13 cellular contexts compared by ENCODE assay signal in genomic region chr19:13961826-13962737, GRCh38. TPM values are rescaled to one million over a fixed set of nuclear protein-coding genes. Genes with fewer than 3 reads are reported as not detected.
A peak's percentile ranks its signal among the peaks of the same experiment; 100 is the strongest.
DNase-seq lines count a peak whose midpoint lies in the region; ATAC-seq and TF ChIP-seq lines count a peak whose summit lies in the region.
"Had no signal": no experiment of that assay in that cellular context is flagged by ENCODE, and none has a peak within 500 bp of the region (broad histone marks: within the 10 kb centered on the region; RNA-seq: fewer than 3 reads in every experiment).

No MANE protein-coding gene starts in this region.

- TF ChIP-seq POLR2A in suprapubic skin (IDR thresholded peaks at IDR 0.05), result no peak

- no peaks in the 10 kb centered on the region for H3K27me3 ChIP-seq in H7 (ENCODE audit: control insufficient read depth, insufficient read depth, low read length)
- H3K27me3 ChIP-seq in suprapubic skin, result no peaks in the 10 kb centered on the region
- H3K27me3 ChIP-seq: body of pancreas had no signal

- H3K36me3 ChIP-seq in H7 (replicated peaks; ENCODE audit: control insufficient read depth, insufficient read depth, low read length) (peaks cover 11% of the 10 kb centered on the region), suprapubic skin (peaks cover 81% of the 10 kb centered on the region)

- no peak for TF ChIP-seq EP300 in suprapubic skin (IDR thresholded peaks at IDR 0.05)

- 72% methylated on average over 38 of the region's 61 CpGs for WGBS in suprapubic skin

- no peaks in the 10 kb centered on the region for H3K9me3 ChIP-seq in iPS-18c (ENCODE audit: control insufficient read depth, insufficient read depth, low read length)
- H3K9me3 ChIP-seq in suprapubic skin, result no peaks in the 10 kb centered on the region
- H3K9me3 ChIP-seq: body of pancreas had no signal

- in situ Hi-C loops in astrocyte of the cerebellum (cut with HindIII; ENCODE audit: low sequenced_read_pairs), result no loop called here

- no peak overlapping the region for H3K27ac ChIP-seq in suprapubic skin
- H3K27ac ChIP-seq: body of pancreas had no signal

- H3K4me3 ChIP-seq in H7 (ENCODE audit: insufficient read depth, low read depth, low read length), result peak overlapping the region; percentile 43; the same call in 1 of the 2 replicates
- peak overlapping the region; percentile 28 for H3K4me3 ChIP-seq in astrocyte of the cerebellum (ENCODE audit: low read depth, low read length)
- H3K4me3 ChIP-seq in iPS-18c (ENCODE audit: insufficient read depth, low read depth, low read length), result peak overlapping the region; percentile 51
- H3K4me3 ChIP-seq in suprapubic skin, result peak overlapping the region; percentile 19
- H3K4me3 ChIP-seq: body of pancreas had no signal

- DNase-seq in H7 (no peak), astrocyte of the cerebellum (ENCODE audit: low read depth) (no peak), suprapubic skin (ENCODE audit: low spot score in 2 of 2) (no peak), left lobe of liver (ENCODE audit: low spot score) (no peak)
- no peak for DNase-seq in stimulated activated CD4-positive, alpha-beta T cell treated with anti-CD3 and anti-CD28 coated beads, Interleukin-4, amount 100 ng/mL, for 1 hour
- DNase-seq: activated CD4-positive, alpha-beta T cell treated with anti-CD3 and anti-CD28 coated beads for 1 hour; body of pancreas; CD8-positive, alpha-beta memory T cell; hippocampal formation had no signal

- no peaks in the 10 kb centered on the region for H3K4me1 ChIP-seq in suprapubic skin
- H3K4me1 ChIP-seq: body of pancreas had no signal

- ATAC-seq in left lobe of liver, result no peak
- ATAC-seq in HG02981 (IDR thresholded peaks at IDR 0.05; ENCODE audit: unreplicated experiment), result no peak
- ATAC-seq: body of pancreas, T-cell had no signal

- TF ChIP-seq CTCF in astrocyte of the cerebellum (IDR thresholded peaks at IDR 0.05; ENCODE audit: low read depth, low read length, missing control alignments) (no peak), suprapubic skin (IDR thresholded peaks at IDR 0.05) (no peak)

RNA-seq across cellular contexts. Expression of gene DCAF15, which starts 9.8 kb away (rescaled TPM):
- 73.3 and 92.9 TPM in 2 replicates for total RNA-seq in H7 (2014; rRNA removed; shearing (Covaris generic))
- total RNA-seq in suprapubic skin, result 10 to 100 TPM; 38.3 to 52.3 (median 46.2) TPM
- total RNA-seq in left lobe of liver, result 11.4 TPM

RNA-seq across cellular contexts. Expression of gene PODNL1, which starts 23.9 kb away (rescaled TPM):
- total RNA-seq in H7 (2014; rRNA removed; shearing (Covaris generic)), result 0.07 and 0.10 TPM in 2 replicates
- total RNA-seq in suprapubic skin (10 to 100 TPM in 1 of 4 donors, 1 to 10 TPM in 3; 2.3 to 10.6 (median 5.7) TPM), left lobe of liver (not detected)
- total RNA-seq: mononuclear cell had no signal

RNA-seq across cellular contexts. Expression of gene RFX1, which starts 44.0 kb away (rescaled TPM):
- 6.4 and 6.9 TPM in 2 replicates for total RNA-seq in H7 (2014; rRNA removed; shearing (Covaris generic))
- total RNA-seq in suprapubic skin (10 to 100 TPM in 2 of 4 donors, 1 to 10 TPM in 2; 6.8 to 13.2 (median 10.1) TPM), left lobe of liver (7.0 TPM)

RNA-seq across cellular contexts. Expression of gene CC2D1A, which starts 56.1 kb away (rescaled TPM):
- 22.8 and 25.0 TPM in 2 replicates for total RNA-seq in H7 (2014; rRNA removed; shearing (Covaris generic))
- 10 to 100 TPM; 48.0 to 94.9 (median 66.7) TPM for total RNA-seq in suprapubic skin
- 24.9 TPM for total RNA-seq in left lobe of liver

RNA-seq across cellular contexts. Expression of gene BRME1, which starts 56.2 kb away (rescaled TPM):
- 3.4 and 4.1 TPM in 2 replicates for total RNA-seq in H7 (2014; rRNA removed; shearing (Covaris generic))
- total RNA-seq in suprapubic skin, result 10 to 100 TPM in 2 of 4 donors, 1 to 10 TPM in 2; 7.6 to 23.0 (median 9.9) TPM
- 1.3 TPM for total RNA-seq in left lobe of liver
